ENCODE assay signal across 1 cellular context in the genomic region with DNA sequence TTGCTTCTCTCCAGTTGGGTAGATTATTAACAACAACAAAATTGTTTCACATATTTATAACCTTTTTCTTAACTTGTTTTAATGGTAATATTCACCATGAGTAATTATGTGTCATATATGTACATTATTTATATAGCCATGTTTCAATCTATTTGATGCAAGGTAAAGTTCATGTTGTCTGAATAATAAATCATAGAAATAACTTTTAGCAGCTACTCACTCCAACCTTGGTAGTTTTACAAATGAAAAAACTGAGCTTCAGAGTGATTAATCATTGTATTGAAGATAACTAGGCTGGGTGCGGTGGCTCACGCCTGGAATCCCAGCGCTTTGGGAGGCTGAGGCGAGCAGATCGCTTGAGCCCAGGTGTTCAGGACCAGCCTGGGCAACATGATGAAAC.
TF ChIP-seq lines count a peak whose summit lies in the region.

No MANE protein-coding gene starts in this region.

TF ChIP-seq in IMR-90, 13 proteins besides CTCF, POLR2A, EP300 and RAD21:
- TF ChIP-seq MXI1 (IDR thresholded peaks at IDR 0.05; ENCODE audit: borderline replicate concordance, low read depth, low read length) (no peak), RFX5 (IDR thresholded peaks at IDR 0.05; ENCODE audit: low read depth, low read length) (no peak), CEBPB (IDR thresholded peaks at IDR 0.05; ENCODE audit: low read depth, low read length) (no peak), MAZ (IDR thresholded peaks at IDR 0.05; ENCODE audit: borderline replicate concordance, low read depth, low read length) (no peak), MAFK (IDR thresholded peaks at IDR 0.05; ENCODE audit: low read depth, low read length) (no peak), RCOR1 (IDR thresholded peaks at IDR 0.05; ENCODE audit: insufficient replicate concordance, low read length) (no peak), SMC3 (IDR thresholded peaks at IDR 0.05; ENCODE audit: low read depth, low read length) (no peak), NFE2L2 (IDR thresholded peaks at IDR 0.05; ENCODE audit: low read depth, low read length) (no peak)
- TF ChIP-seq, protein P1, sequence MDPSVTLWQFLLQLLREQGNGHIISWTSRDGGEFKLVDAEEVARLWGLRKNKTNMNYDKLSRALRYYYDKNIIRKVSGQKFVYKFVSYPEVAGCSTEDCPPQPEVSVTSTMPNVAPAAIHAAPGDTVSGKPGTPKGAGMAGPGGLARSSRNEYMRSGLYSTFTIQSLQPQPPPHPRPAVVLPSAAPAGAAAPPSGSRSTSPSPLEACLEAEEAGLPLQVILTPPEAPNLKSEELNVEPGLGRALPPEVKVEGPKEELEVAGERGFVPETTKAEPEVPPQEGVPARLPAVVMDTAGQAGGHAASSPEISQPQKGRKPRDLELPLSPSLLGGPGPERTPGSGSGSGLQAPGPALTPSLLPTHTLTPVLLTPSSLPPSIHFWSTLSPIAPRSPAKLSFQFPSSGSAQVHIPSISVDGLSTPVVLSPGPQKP (IDR thresholded peaks at IDR 0.05; ENCODE audit: borderline replicate concordance, low read depth, low read length), result no peak
